9 cellular contexts compared by ENCODE assay signal in the genomic region with DNA sequence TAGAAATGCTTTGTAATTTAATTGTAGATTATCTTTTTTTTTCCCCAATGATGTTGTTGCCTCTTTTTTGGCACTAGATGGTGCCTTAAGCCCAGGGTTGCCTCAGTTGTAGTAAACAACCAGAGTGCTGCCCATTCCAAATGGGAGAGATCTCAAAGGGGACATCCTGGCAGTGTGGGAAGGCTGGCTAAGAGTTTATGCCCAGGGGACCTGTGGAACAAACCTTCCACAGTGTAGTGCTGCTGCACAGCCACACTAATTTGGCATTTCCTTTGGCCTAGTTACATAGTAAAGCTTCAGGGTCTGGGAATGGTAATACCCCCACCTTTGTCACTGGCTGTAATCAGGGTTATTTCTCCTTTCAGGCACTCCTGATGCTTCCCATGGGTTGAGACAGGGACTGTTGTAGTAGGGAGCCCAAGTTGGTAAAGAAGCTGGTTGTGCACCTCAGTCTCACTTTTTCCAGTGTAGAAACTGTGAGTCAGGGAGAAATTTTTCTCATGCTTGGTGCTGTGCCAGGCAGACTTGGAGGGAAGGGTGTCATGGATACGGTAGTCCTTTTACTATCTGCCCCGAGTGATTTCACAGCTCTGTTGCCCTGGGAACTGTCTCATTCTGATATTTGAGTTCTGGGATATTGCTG.
DNase-seq lines count a peak whose midpoint lies in the region; ATAC-seq and TF ChIP-seq lines count a peak whose summit lies in the region.
"Had no signal": no experiment of that assay in that cellular context is flagged by ENCODE, and none has a peak within 500 bp of the region (broad histone marks: within the 10 kb centered on the region; RNA-seq: fewer than 3 reads in every experiment).

No MANE protein-coding gene starts in this region.

- no peaks in the 10 kb centered on the region for H3K36me3 Mint-ChIP-seq in activated CD8-positive, alpha-beta T cell treated with anti-CD3 and anti-CD28 coated beads for 36 hours (ENCODE audit: low read depth)
- no peaks in the 10 kb centered on the region for H3K36me3 Mint-ChIP-seq in effector memory CD8-positive, alpha-beta T cell (ENCODE audit: insufficient read depth)

- CTCF ChIA-PET in activated CD8-positive, alpha-beta T cell treated with anti-CD3 and anti-CD28 coated beads for 36 hours (lab: Charles Lee), result no interaction called here

- TF ChIP-seq CTCF in activated CD8-positive, alpha-beta T cell treated with anti-CD3 and anti-CD28 coated beads for 36 hours (IDR thresholded peaks at IDR 0.05), result no peak

- H3K4me1 Mint-ChIP-seq in activated CD8-positive, alpha-beta T cell treated with anti-CD3 and anti-CD28 coated beads for 36 hours (ENCODE audit: low read depth), result no peaks in the 10 kb centered on the region
- no peaks in the 10 kb centered on the region for H3K4me1 Mint-ChIP-seq in effector memory CD8-positive, alpha-beta T cell (ENCODE audit: low read depth in 2 of 2)

- POLR2A ChIA-PET in activated CD8-positive, alpha-beta T cell treated with anti-CD3 and anti-CD28 coated beads for 36 hours (lab: Charles Lee), result no interaction called here

- H3K9me3 Mint-ChIP-seq in activated CD8-positive, alpha-beta T cell treated with anti-CD3 and anti-CD28 coated beads for 36 hours, result peaks cover 24% of the 10 kb centered on the region
- peaks cover 8% of the 10 kb centered on the region in 2 donors for H3K9me3 Mint-ChIP-seq in effector memory CD8-positive, alpha-beta T cell

- peaks cover 13% of the 10 kb centered on the region for H3K27me3 Mint-ChIP-seq in activated CD8-positive, alpha-beta T cell treated with anti-CD3 and anti-CD28 coated beads for 36 hours
- H3K27me3 Mint-ChIP-seq in effector memory CD8-positive, alpha-beta T cell, result peaks cover 12 to 29% of the 10 kb centered on the region in 2 donors

- intact Hi-C loops in posterior vena cava (cut with DNase I), result no loop called here
- intact Hi-C loops in activated CD8-positive, alpha-beta T cell treated with anti-CD3 and anti-CD28 coated beads for 36 hours (cut with micrococcal nuclease), result no loop called here

- no peak overlapping the region for H3K27ac Mint-ChIP-seq in activated CD8-positive, alpha-beta T cell treated with anti-CD3 and anti-CD28 coated beads for 36 hours
- H3K27ac Mint-ChIP-seq in effector memory CD8-positive, alpha-beta T cell, result no peak overlapping the region

- no peak overlapping the region for H3K4me3 Mint-ChIP-seq in activated CD8-positive, alpha-beta T cell treated with anti-CD3 and anti-CD28 coated beads for 36 hours
- H3K4me3 Mint-ChIP-seq in effector memory CD8-positive, alpha-beta T cell, result no peak overlapping the region

- peak; percentile 83 for DNase-seq in GM03348 (ENCODE audit: low spot score)
- peak; percentile 59 for DNase-seq in OCI-M1 (lab: John Stamatoyannopoulos, UW)
- peak; percentile 90 for DNase-seq in posterior vena cava (ENCODE audit: low spot score)
- DNase-seq in activated CD8-positive, alpha-beta T cell treated with anti-CD3 and anti-CD28 coated beads for 36 hours, result no peak
- no peak for DNase-seq in effector memory CD8-positive, alpha-beta T cell
- no peak for DNase-seq in UCSD-AML1 (lab: John Stamatoyannopoulos, UW; ENCODE audit: unreplicated experiment)
- DNase-seq: activated T-cell treated with anti-CD3 and anti-CD28 coated beads, Interleukin-2, amount 50 U/mL, for 48 hours had no signal

- ATAC-seq in esophagus mucosa (peak; percentile 47), HG02973 (IDR thresholded peaks at IDR 0.05; ENCODE audit: unreplicated experiment) (no peak)
- no peak for ATAC-seq in activated CD8-positive, alpha-beta T cell treated with anti-CD3 and anti-CD28 coated beads for 36 hours
- no peak for ATAC-seq in effector memory CD8-positive, alpha-beta T cell (replicated peaks)

Comparison
In these comparisons a context has a peak if more than half of its experiments do, and no peak if none do; other contexts are left out.
1. DNase-seq: peak in GM03348 (single experiment), OCI-M1 (single experiment) and posterior vena cava (single experiment); none in activated CD8-positive, alpha-beta T cell treated with anti-CD3 and anti-CD28 coated beads for 36 hours (single experiment), effector memory CD8-positive, alpha-beta T cell (0 of 3) and UCSD-AML1 (single experiment).